ENCODE assay signal across 11 cellular contexts in the genomic region with DNA sequence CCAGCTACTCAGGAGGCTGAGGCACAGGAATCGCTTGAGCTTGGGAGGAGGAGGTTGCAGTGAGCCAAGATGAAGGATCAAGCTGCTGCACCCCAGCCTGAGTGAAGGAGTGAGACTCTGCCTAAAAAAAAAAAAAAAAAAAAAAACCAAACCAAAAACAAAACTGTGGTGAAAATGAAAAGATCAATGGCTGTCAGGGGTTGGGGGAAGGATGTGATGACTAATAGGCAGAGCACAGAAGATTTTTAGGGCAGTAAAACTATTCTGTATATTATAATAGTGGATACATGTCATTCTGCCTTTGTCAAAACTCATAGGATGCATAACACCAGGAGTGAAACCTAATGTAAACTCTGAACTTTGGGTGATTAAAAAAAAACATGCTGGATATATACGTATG.
DNase-seq lines count a peak whose midpoint lies in the region; ATAC-seq and TF ChIP-seq lines count a peak whose summit lies in the region.
"Had no signal": no experiment of that assay in that cellular context is flagged by ENCODE, and none has a peak within 500 bp of the region (broad histone marks: within the 10 kb centered on the region; RNA-seq: fewer than 3 reads in every experiment).

No MANE protein-coding gene starts in this region.

- no peaks in the 10 kb centered on the region for H3K36me3 Mint-ChIP-seq in activated naive CD4-positive, alpha-beta T cell treated with anti-CD3 and anti-CD28 coated beads, Interleukin-2, amount 10 ng/mL, durations not matched to agents 7 days and 5 days
- H3K36me3 Mint-ChIP-seq in progenitor cell of endocrine pancreas (ENCODE audit: insufficient read depth): no peaks in the 10 kb centered on the region
- H3K36me3 Mint-ChIP-seq: WTC11 had no signal

- H3K4me1 Mint-ChIP-seq in activated naive CD4-positive, alpha-beta T cell treated with anti-CD3 and anti-CD28 coated beads, Interleukin-2, amount 10 ng/mL, durations not matched to agents 7 days and 5 days: peaks cover 10% of the 10 kb centered on the region
- H3K4me1 Mint-ChIP-seq in progenitor cell of endocrine pancreas (ENCODE audit: low read depth): no peaks in the 10 kb centered on the region

- no peak overlapping the region for H3K4me3 Mint-ChIP-seq in activated naive CD4-positive, alpha-beta T cell treated with anti-CD3 and anti-CD28 coated beads, Interleukin-2, amount 10 ng/mL, durations not matched to agents 7 days and 5 days
- no peak overlapping the region for H3K4me3 Mint-ChIP-seq in progenitor cell of endocrine pancreas (ENCODE audit: low read depth)
- H3K4me3 Mint-ChIP-seq: GM23338, WTC11 had no signal

- TF ChIP-seq CTCF in progenitor cell of endocrine pancreas (IDR thresholded peaks at IDR 0.05; ENCODE audit: unreplicated experiment): no peak

- H3K27ac Mint-ChIP-seq in activated naive CD4-positive, alpha-beta T cell treated with anti-CD3 and anti-CD28 coated beads, Interleukin-2, amount 10 ng/mL, durations not matched to agents 7 days and 5 days: no peak overlapping the region
- no peak overlapping the region for H3K27ac Mint-ChIP-seq in progenitor cell of endocrine pancreas
- H3K27ac Mint-ChIP-seq: GM23338, WTC11 had no signal

- peak; percentile 73 for ATAC-seq in GM21528 (IDR thresholded peaks at IDR 0.05; ENCODE audit: low FRiP score, unreplicated experiment)
- peak; percentile 66 for ATAC-seq in HG03175 (IDR thresholded peaks at IDR 0.05; ENCODE audit: unreplicated experiment)
- ATAC-seq: GM23338, WTC11 had no signal

- peak; percentile 22 for DNase-seq in activated naive CD4-positive, alpha-beta T cell treated with anti-CD3 and anti-CD28 coated beads, Interleukin-2, amount 10 ng/mL, durations not matched to agents 7 days and 5 days
- no peak for DNase-seq in activated naive CD4-positive, alpha-beta T cell (lab: John Stamatoyannopoulos, UW)
- DNase-seq in hippocampal formation (lab: John Stamatoyannopoulos, UW): no peak
- no peak for DNase-seq in NCI-H1092 (lab: John Stamatoyannopoulos, UW)
- DNase-seq in progenitor cell of endocrine pancreas (ENCODE audit: low spot score, unreplicated experiment): no peak
- DNase-seq in NCI-H510A (lab: John Stamatoyannopoulos, UW): no peak
- DNase-seq: NCI-H2171 had no signal

- H3K27me3 Mint-ChIP-seq in activated naive CD4-positive, alpha-beta T cell treated with anti-CD3 and anti-CD28 coated beads, Interleukin-2, amount 10 ng/mL, durations not matched to agents 7 days and 5 days: peaks cover 17% of the 10 kb centered on the region
- H3K27me3 Mint-ChIP-seq in progenitor cell of endocrine pancreas: no peaks in the 10 kb centered on the region

- H3K9me3 Mint-ChIP-seq in activated naive CD4-positive, alpha-beta T cell treated with anti-CD3 and anti-CD28 coated beads, Interleukin-2, amount 10 ng/mL, durations not matched to agents 7 days and 5 days: no peaks in the 10 kb centered on the region
- peaks cover 6% of the 10 kb centered on the region for H3K9me3 Mint-ChIP-seq in progenitor cell of endocrine pancreas (ENCODE audit: low read depth)
- H3K9me3 Mint-ChIP-seq: GM23338, WTC11 had no signal

- CTCF ChIA-PET in activated naive CD4-positive, alpha-beta T cell treated with anti-CD3 and anti-CD28 coated beads, Interleukin-2, amount 10 ng/mL, durations not matched to agents 7 days and 5 days (lab: Charles Lee): interaction anchor here (0.7 kb wide), 1 partner anchor 46 kb away, joined by 3 read pairs; no protein-coding TSS in a partner anchor
